17 cellular contexts compared by ENCODE assay signal in genomic region chr13:28273919-28274318, GRCh38.
DNase-seq lines count a peak whose midpoint lies in the region; TF ChIP-seq lines count a peak whose summit lies in the region.
"Had no signal": no experiment of that assay in that cellular context is flagged by ENCODE, and none has a peak within 500 bp of the region (broad histone marks: within the 10 kb centered on the region; RNA-seq: fewer than 3 reads in every experiment).

No MANE protein-coding gene starts in this region.

- H3K4me3 ChIP-seq in HEK293 (ENCODE audit: low read depth, low read length) (no peak overlapping the region), mesendoderm (ENCODE audit: low read length) (no peak overlapping the region), foreskin fibroblast (ENCODE audit: low read depth in 1 of 2, low read length in 2 of 2) (no peak overlapping the region)
- H3K4me3 ChIP-seq: colonic mucosa, esophagus squamous epithelium, upper lobe of right lung had no signal

- H3K18ac ChIP-seq in mesendoderm (ENCODE audit: low read length): no peak overlapping the region

- H3K9ac ChIP-seq in mesendoderm (ENCODE audit: low read length): no peak overlapping the region

- no peak overlapping the region for H2BK120ac ChIP-seq in mesendoderm (ENCODE audit: low read depth, low read length)

- DNase-seq in NCI-H524 (lab: John Stamatoyannopoulos, UW): peak; percentile 4 to 18
- DNase-seq in NCI-H524 treated with DMSO at 0.1 percent for 48 hours (lab: John Stamatoyannopoulos, UW): no peak
- DNase-seq in mesendoderm: peak; percentile 67
- DNase-seq in activated CD4-positive, alpha-beta T cell treated with anti-CD3 and anti-CD28 coated beads, Interleukin-2, amount 50 U/mL, for 1 hour: no peak
- no peak for DNase-seq in foreskin fibroblast
- no peak for DNase-seq in GM19240 (ENCODE audit: insufficient read length, low spot score)
- DNase-seq: activated CD8-positive, alpha-beta memory T cell treated with anti-CD3 and anti-CD28 coated beads, Interleukin-2, amount 10 ng/mL, durations not matched to agents 7 days and 5 days; activated naive CD8-positive, alpha-beta T cell treated with anti-CD3 and anti-CD28 coated beads, Interleukin-2, amount 10 ng/mL, durations not matched to agents 7 days and 5 days; colonic mucosa; esophagus squamous epithelium; NCI-H2081; posterior cingulate gyrus; stimulated activated CD4-positive, alpha-beta T cell treated with anti-CD3 and anti-CD28 coated beads, Interleukin-15, amount 100 ng/mL, for 24 hours; stimulated activated CD8-positive, alpha-beta memory T cell treated with anti-CD3 and anti-CD28 coated beads, Interleukin-4, amount 100 ng/mL, for 48 hours; upper lobe of right lung had no signal

- POLR2A ChIA-PET in HEK293 (lab: Yijun Ruan, JAX): no interaction called here

- H3K36me3 ChIP-seq in HEK293 (ENCODE audit: control insufficient read depth in 2 of 2, insufficient read depth in 1 of 2, low read length in 2 of 2) (peaks cover 0 to 20% of the 10 kb centered on the region in 2 experiments; a peak in 2 of 3 replicates), mesendoderm (ENCODE audit: control insufficient read depth, insufficient read depth, low read length) (peaks cover 4% of the 10 kb centered on the region)
- H3K36me3 ChIP-seq: colonic mucosa had no signal

- H2BK15ac ChIP-seq in mesendoderm (replicated peaks; ENCODE audit: low read depth): no peak overlapping the region

- CTCF ChIA-PET in HEK293 (lab: Yijun Ruan, JAX): interaction anchor here (0.8 kb wide), 1 partner anchor 10 kb away, joined by 3 read pairs; no protein-coding TSS in a partner anchor

- no peak overlapping the region for H3K56ac ChIP-seq in mesendoderm (ENCODE audit: low read length)

- WGBS in mesendoderm (ENCODE audit: extremely low coverage, insufficient coverage, low lambda C conversion rate): no CpG with 5 or more reads among the region's 3 CpGs

- H3K27me3 ChIP-seq in mesendoderm (ENCODE audit: insufficient read depth, low read length, poor library complexity): no peaks in the 10 kb centered on the region
- H3K27me3 ChIP-seq: colonic mucosa, esophagus squamous epithelium, upper lobe of right lung had no signal

- H3K79me2 ChIP-seq in mesendoderm (ENCODE audit: control insufficient read depth, insufficient read depth, low read length): no peaks in the 10 kb centered on the region

- H3K9me3 ChIP-seq in HEK293 (ENCODE audit: control insufficient read depth, insufficient read depth, low read depth, low read length): no peaks in the 10 kb centered on the region
- H3K9me3 ChIP-seq: colonic mucosa, esophagus squamous epithelium, upper lobe of right lung had no signal

- no peak overlapping the region for H3K4me2 ChIP-seq in mesendoderm (ENCODE audit: low read length)

- H3K27ac ChIP-seq in HEK293 (ENCODE audit: extremely low read depth, low read depth, low read length) (no peak overlapping the region), VCaP (peak overlapping the region; percentile 29; the same call in 1 of the 2 replicates), mesendoderm (ENCODE audit: low read depth, low read length) (no peak overlapping the region)
- H3K27ac ChIP-seq: colonic mucosa, esophagus squamous epithelium, upper lobe of right lung had no signal

- H2BK5ac ChIP-seq in mesendoderm (ENCODE audit: low read length): no peak overlapping the region

- no peak for TF ChIP-seq CTCF in HEK293 (tag by site-specific recombination; IDR thresholded peaks at IDR 0.05)
- TF ChIP-seq CTCF in VCaP (conservative IDR thresholded peaks at IDR 0.05): peak; percentile 24
- no peak for TF ChIP-seq CTCF in foreskin fibroblast (IDR thresholded peaks at IDR 0.05; ENCODE audit: low read depth, low read length)

- H3K79me1 ChIP-seq in mesendoderm (ENCODE audit: low read length): no peaks in the 10 kb centered on the region

- H4K5ac ChIP-seq in mesendoderm (ENCODE audit: low read length): no peak overlapping the region

- H2AK5ac ChIP-seq in mesendoderm (ENCODE audit: low read length): no peak overlapping the region

- H3K4me1 ChIP-seq in HEK293 (ENCODE audit: control insufficient read depth, insufficient read depth, low read length): no peaks in the 10 kb centered on the region
- no peaks in the 10 kb centered on the region for H3K4me1 ChIP-seq in mesendoderm (ENCODE audit: control insufficient read depth, low read depth, low read length)
- H3K4me1 ChIP-seq: colonic mucosa, esophagus squamous epithelium, upper lobe of right lung had no signal

- H3K4ac ChIP-seq in mesendoderm (ENCODE audit: low read depth, low read length): no peak overlapping the region

- no peak overlapping the region for H3K23ac ChIP-seq in mesendoderm (ENCODE audit: low read length)

- no peak overlapping the region for H4K8ac ChIP-seq in mesendoderm (ENCODE audit: low read depth, low read length)

TF ChIP-seq in HEK293, 187 proteins besides CTCF, POLR2A, EP300 and RAD21:
- no peak for TF ChIP-seq ZNF623 (tag by site-specific recombination; IDR thresholded peaks at IDR 0.05)
- TF ChIP-seq ZNF654 (tag by site-specific recombination; IDR thresholded peaks at IDR 0.05; ENCODE audit: low read depth): peak; percentile 44

Comparison
In these comparisons a context has a peak if more than half of its experiments do, and no peak if none do; other contexts are left out.
1. DNase-seq: peak in NCI-H524 (2 of 2) and mesendoderm (single experiment); none in NCI-H524 treated with DMSO at 0.1 percent for 48 hours (single experiment), activated CD4-positive, alpha-beta T cell treated with anti-CD3 and anti-CD28 coated beads, Interleukin-2, amount 50 U/mL, for 1 hour (single experiment), foreskin fibroblast (0 of 2) and GM19240 (single experiment).